Comparison of ENCODE assay signal across 10 cellular contexts in genomic region chr16:50610331-50611262, GRCh38.
DNase-seq lines count a peak whose midpoint lies in the region; ATAC-seq and TF ChIP-seq lines count a peak whose summit lies in the region.
"Had no signal": no experiment of that assay in that cellular context is flagged by ENCODE, and none has a peak within 500 bp of the region (broad histone marks: within the 10 kb centered on the region; RNA-seq: fewer than 3 reads in every experiment).

No MANE protein-coding gene starts in this region.

- H3K27ac Mint-ChIP-seq in WTC11 (no peak overlapping the region), glutamatergic neuron (ENCODE audit: unreplicated experiment) (peak overlapping the region; percentile 63)
- H3K27ac Mint-ChIP-seq: B cell had no signal

- H3K9ac ChIP-seq in rectal smooth muscle tissue (ENCODE audit: low read length): no peak overlapping the region

- H3K4me3 Mint-ChIP-seq in WTC11 (no peak overlapping the region), glutamatergic neuron (ENCODE audit: unreplicated experiment) (no peak overlapping the region)
- H3K4me3 Mint-ChIP-seq: B cell had no signal

- H3K27me3 Mint-ChIP-seq in WTC11 (ENCODE audit: low read depth) (no peaks in the 10 kb centered on the region), glutamatergic neuron (ENCODE audit: unreplicated experiment) (peaks cover 3% of the 10 kb centered on the region)

- H3K36me3 Mint-ChIP-seq in WTC11 (no peaks in the 10 kb centered on the region), glutamatergic neuron (ENCODE audit: unreplicated experiment) (peaks cover 5% of the 10 kb centered on the region)

- H3F3A ChIP-seq in DOHH2 (ENCODE audit: control insufficient read depth, insufficient read depth): no peaks in the 10 kb centered on the region

- ATAC-seq in WTC11 (peak; percentile 86), GM19463 (IDR thresholded peaks at IDR 0.05; ENCODE audit: unreplicated experiment) (no peak)

- H3K27ac ChIP-seq in DOHH2 (ENCODE audit: low read depth, low read length): no peak overlapping the region
- H3K27ac ChIP-seq in rectal smooth muscle tissue (ENCODE audit: low read depth, low read length): peak overlapping the region; percentile 86

- no peaks in the 10 kb centered on the region for H3K9me2 ChIP-seq in DOHH2 (replicated peaks; ENCODE audit: control insufficient read depth, low read length)

- H3K4me1 ChIP-seq in DOHH2 (ENCODE audit: control insufficient read depth, low read length) (no peaks in the 10 kb centered on the region), rectal smooth muscle tissue (ENCODE audit: control insufficient read depth, insufficient read depth, low read length) (peaks cover 70% of the 10 kb centered on the region)

- no peak overlapping the region for H3K4me2 ChIP-seq in DOHH2 (ENCODE audit: low read length)

- peak; percentile 35 for DNase-seq in WTC11 (ENCODE audit: low spot score)
- no peak for DNase-seq in glutamatergic neuron
- DNase-seq in GF-D8 (lab: John Stamatoyannopoulos, UW): no peak
- DNase-seq in NCI-H146 treated with DMSO at 0.1 percent for 48 hours (lab: John Stamatoyannopoulos, UW; ENCODE audit: unreplicated experiment): no peak
- DNase-seq in NCI-H187 treated with DMSO at 0.1 percent for 48 hours (lab: John Stamatoyannopoulos, UW): no peak
- DNase-seq: activated naive CD4-positive, alpha-beta T cell treated with Interleukin-2 at 50 U/mL for 16 hours had no signal

- TF ChIP-seq CTCF in DOHH2 (IDR thresholded peaks at IDR 0.05; ENCODE audit: low read depth, low read length, poor library complexity, severe bottlenecking) (peak; percentile 4), WTC11 (IDR thresholded peaks at IDR 0.05) (no peak), glutamatergic neuron (IDR thresholded peaks at IDR 0.05; ENCODE audit: partially characterized antibody, unreplicated experiment) (no peak)

- no peak overlapping the region for H3K4me3 ChIP-seq in DOHH2 (ENCODE audit: low read length)
- no peak overlapping the region for H3K4me3 ChIP-seq in rectal smooth muscle tissue (ENCODE audit: low read length)

- no peaks in the 10 kb centered on the region for H3K27me3 ChIP-seq in DOHH2 (ENCODE audit: control insufficient read depth, low read length)
- H3K27me3 ChIP-seq in rectal smooth muscle tissue (ENCODE audit: control insufficient read depth, insufficient read depth, low read length): no peaks in the 10 kb centered on the region

- H3K9me3 ChIP-seq in DOHH2 (ENCODE audit: control insufficient read depth, insufficient read depth, low read length): no peaks in the 10 kb centered on the region

- H3K79me2 ChIP-seq in DOHH2 (ENCODE audit: control insufficient read depth, low read length): no peaks in the 10 kb centered on the region

- CTCF ChIA-PET in WTC11 (lab: Charles Lee): interaction anchor here (0.6 to 9.8 kb wide), 20 partner anchors 10 to 397 kb away, joined by 3 to 75 read pairs (median 4); no protein-coding TSS in a partner anchor

- no peaks in the 10 kb centered on the region for H4K20me1 ChIP-seq in DOHH2 (ENCODE audit: control insufficient read depth, insufficient read depth, low read depth, low read length)

- H3K36me3 ChIP-seq in DOHH2 (ENCODE audit: control insufficient read depth, low read length) (no peaks in the 10 kb centered on the region), rectal smooth muscle tissue (ENCODE audit: control insufficient read depth, insufficient read depth, low read length) (no peaks in the 10 kb centered on the region)

- POLR2A ChIA-PET in WTC11 (lab: Charles Lee): interaction anchor here (1.3 kb wide), 1 partner anchor 13 kb away, joined by 3 read pairs; no protein-coding TSS in a partner anchor

- H3K4me1 Mint-ChIP-seq in WTC11 (peaks cover 27% of the 10 kb centered on the region), glutamatergic neuron (ENCODE audit: low read depth, unreplicated experiment) (peaks cover 43% of the 10 kb centered on the region)
- H3K4me1 Mint-ChIP-seq: B cell had no signal

- H3K9me3 Mint-ChIP-seq in WTC11 (no peaks in the 10 kb centered on the region), glutamatergic neuron (ENCODE audit: unreplicated experiment) (peaks cover 10% of the 10 kb centered on the region)

TF ChIP-seq in WTC11, 78 proteins besides CTCF, POLR2A, EP300 and RAD21:
- peak; percentile 43; the same call in 1 of the 2 replicates for TF ChIP-seq ZNF423 (CRISPR knock-in tag; IDR thresholded peaks at IDR 0.05)
- no peak for TF ChIP-seq RORB (CRISPR knock-in tag; IDR thresholded peaks at IDR 0.05)
